23 cellular contexts compared by ENCODE assay signal in the genomic region with DNA sequence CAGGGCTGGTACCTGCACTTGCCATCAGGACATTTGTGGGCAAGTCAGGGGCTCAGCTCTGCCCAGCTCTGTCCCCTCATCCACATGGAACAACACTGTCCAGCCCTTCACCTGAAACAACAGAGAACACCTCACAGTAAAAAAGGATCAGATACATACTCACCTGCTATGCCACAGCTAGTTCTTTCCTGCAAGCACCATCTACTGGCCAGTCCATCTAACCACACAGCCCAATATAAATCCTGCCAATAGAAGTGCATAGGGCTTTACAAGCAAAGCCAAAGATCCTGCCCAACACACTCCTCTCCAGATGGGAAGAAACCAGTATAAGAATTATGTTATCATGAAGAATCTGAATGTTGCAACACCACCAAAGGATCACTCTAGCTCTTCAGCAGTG. TPM values are rescaled to one million over a fixed set of nuclear protein-coding genes. Genes with fewer than 3 reads are reported as not detected.
DNase-seq lines count a peak whose midpoint lies in the region; ATAC-seq and TF ChIP-seq lines count a peak whose summit lies in the region.
"Had no signal": no experiment of that assay in that cellular context is flagged by ENCODE, and none has a peak within 500 bp of the region (broad histone marks: within the 10 kb centered on the region; RNA-seq: fewer than 3 reads in every experiment).

No MANE protein-coding gene starts in this region.

- no TSS peak for BruUV-seq in MCF 10A (replicated peaks; lab: Mats Ljungman, UMichigan)
- BruUV-seq in mammary epithelial cell (replicated peaks; lab: Mats Ljungman, UMichigan): no TSS peak

- H3K4me3 Mint-ChIP-seq in MCF 10A (ENCODE audit: unreplicated experiment): no peak overlapping the region
- no peak overlapping the region for H3K4me3 Mint-ChIP-seq in HFFc6
- no peak overlapping the region for H3K4me3 Mint-ChIP-seq in natural killer cell treated with Interleukin-12 subunit alpha and Interleukin-12 subunit beta and Interleukin-15 and Interleukin-18, amount 100 ng/mL, for 72 hours
- H3K4me3 Mint-ChIP-seq: activated CD4-positive, alpha-beta T cell treated with anti-CD3 and anti-CD28 coated beads, Interleukin-2, amount 10 ng/mL, durations not matched to agents 24 days and 14 days; activated naive CD4-positive, alpha-beta T cell treated with anti-CD3 and anti-CD28 coated beads, Interleukin-2, amount 50 U/mL, for 24 hours had no signal

- H3K4me3 ChIP-seq in breast epithelium (no peak overlapping the region), mammary epithelial cell (replicated peaks in 1 of 3; ENCODE audit: insufficient read depth in 1 of 3, low read depth in 2 of 3, low read length in 3 of 3) (no peak overlapping the region), retinal pigment epithelial cell (ENCODE audit: low read length) (no peak overlapping the region)
- H3K4me3 ChIP-seq: dorsolateral prefrontal cortex, SJSA1, upper lobe of right lung had no signal

- H4K20me1 ChIP-seq in mammary epithelial cell (ENCODE audit: insufficient read depth, low read length): no peaks in the 10 kb centered on the region

- no peaks in the 10 kb centered on the region for H3K9me3 ChIP-seq in breast epithelium
- no peaks in the 10 kb centered on the region for H3K9me3 ChIP-seq in mammary epithelial cell (replicated peaks; ENCODE audit: insufficient read depth, low read length)
- H3K9me3 ChIP-seq: upper lobe of right lung had no signal

- no peak overlapping the region for H3K27ac ChIP-seq in breast epithelium
- no peak overlapping the region for H3K27ac ChIP-seq in mammary epithelial cell (ENCODE audit: insufficient read depth, low read depth, low read length)
- H3K27ac ChIP-seq: brain microvascular endothelial cell, dorsolateral prefrontal cortex, HL-60, SJSA1, upper lobe of right lung had no signal

- H3K36me3 Mint-ChIP-seq in MCF 10A (ENCODE audit: insufficient read depth, unreplicated experiment): no peaks in the 10 kb centered on the region
- no peaks in the 10 kb centered on the region for H3K36me3 Mint-ChIP-seq in HFFc6 (ENCODE audit: low read depth)
- peaks cover 9% of the 10 kb centered on the region for H3K36me3 Mint-ChIP-seq in natural killer cell treated with Interleukin-12 subunit alpha and Interleukin-12 subunit beta and Interleukin-15 and Interleukin-18, amount 100 ng/mL, for 72 hours
- H3K36me3 Mint-ChIP-seq: activated naive CD4-positive, alpha-beta T cell treated with anti-CD3 and anti-CD28 coated beads, Interleukin-2, amount 50 U/mL, for 24 hours had no signal

- no peaks in the 10 kb centered on the region for H3K27me3 Mint-ChIP-seq in MCF 10A (ENCODE audit: insufficient read depth, unreplicated experiment)
- H3K27me3 Mint-ChIP-seq in HFFc6 (ENCODE audit: insufficient read depth): no peaks in the 10 kb centered on the region
- H3K27me3 Mint-ChIP-seq in natural killer cell treated with Interleukin-12 subunit alpha and Interleukin-12 subunit beta and Interleukin-15 and Interleukin-18, amount 100 ng/mL, for 72 hours: no peaks in the 10 kb centered on the region
- H3K27me3 Mint-ChIP-seq: activated CD4-positive, alpha-beta T cell treated with anti-CD3 and anti-CD28 coated beads, Interleukin-2, amount 10 ng/mL, durations not matched to agents 24 days and 14 days; activated naive CD4-positive, alpha-beta T cell treated with anti-CD3 and anti-CD28 coated beads, Interleukin-2, amount 50 U/mL, for 24 hours had no signal

- no peaks in the 10 kb centered on the region for H3K4me1 ChIP-seq in breast epithelium
- H3K4me1 ChIP-seq in mammary epithelial cell (ENCODE audit: insufficient read depth, low read length): no peaks in the 10 kb centered on the region
- H3K4me1 ChIP-seq: SJSA1, upper lobe of right lung had no signal

- H3K27ac Mint-ChIP-seq in MCF 10A (ENCODE audit: low read depth, unreplicated experiment) (no peak overlapping the region), HFFc6 (no peak overlapping the region)
- no peak overlapping the region for H3K27ac Mint-ChIP-seq in natural killer cell treated with Interleukin-12 subunit alpha and Interleukin-12 subunit beta and Interleukin-15 and Interleukin-18, amount 100 ng/mL, for 72 hours
- H3K27ac Mint-ChIP-seq: activated CD4-positive, alpha-beta T cell treated with anti-CD3 and anti-CD28 coated beads, Interleukin-2, amount 10 ng/mL, durations not matched to agents 24 days and 14 days; activated naive CD4-positive, alpha-beta T cell treated with anti-CD3 and anti-CD28 coated beads, Interleukin-2, amount 50 U/mL, for 24 hours had no signal

- no peaks in the 10 kb centered on the region for H3K79me2 ChIP-seq in mammary epithelial cell (ENCODE audit: insufficient read depth, low read length)

- no peak for TF ChIP-seq POLR2A in breast epithelium (IDR thresholded peaks at IDR 0.05)

- dilution Hi-C loops in mammary epithelial cell (cut with HindIII; ENCODE audit: low sequenced_read_pairs): no loop called here

- TF ChIP-seq CTCF in MCF 10A (IDR thresholded peaks at IDR 0.05; ENCODE audit: unreplicated experiment) (no peak), breast epithelium (IDR thresholded peaks at IDR 0.05) (no peak), mammary epithelial cell (conservative IDR thresholded peaks at IDR 0.05 in 1 of 2, IDR thresholded peaks at IDR 0.05 in 1 of 2; ENCODE audit: extremely low read depth in 1 of 2, insufficient read depth in 1 of 2, low read depth in 1 of 2, low read length in 2 of 2) (peak in 1 of 2 donors; percentile 6), retinal pigment epithelial cell (conservative IDR thresholded peaks at IDR 0.05; ENCODE audit: low read depth, low read length) (peak; percentile 30), HFFc6 (IDR thresholded peaks at IDR 0.05) (no peak)

- H3K4me2 ChIP-seq in mammary epithelial cell (ENCODE audit: insufficient read depth, low read depth, low read length): no peak overlapping the region

- no peak overlapping the region for H2AFZ ChIP-seq in mammary epithelial cell (ENCODE audit: low read depth, low read length)

- no peak overlapping the region for H3K9ac ChIP-seq in mammary epithelial cell (ENCODE audit: insufficient read depth, low read length)

- peak; percentile 10 for DNase-seq in MCF 10A (ENCODE audit: unreplicated experiment)
- no peak for DNase-seq in breast epithelium (ENCODE audit: low spot score in 2 of 2)
- peak; percentile 2 for DNase-seq in NCI-H69 (lab: John Stamatoyannopoulos, UW)
- DNase-seq in mammary epithelial cell: peak; percentile 7
- DNase-seq in retinal pigment epithelial cell (ENCODE audit: low read depth): no peak
- no peak for DNase-seq in HFFc6
- DNase-seq in natural killer cell treated with Interleukin-12 subunit alpha and Interleukin-12 subunit beta and Interleukin-15 and Interleukin-18, amount 100 ng/mL, for 72 hours (ENCODE audit: low spot score): no peak
- DNase-seq in COLO829 (ENCODE audit: low spot score): no peak
- DNase-seq: activated CD4-positive, alpha-beta T cell treated with anti-CD3 and anti-CD28 coated beads, Interleukin-2, amount 10 ng/mL, durations not matched to agents 24 days and 14 days; activated T-cell treated with anti-CD3 and anti-CD28 coated beads for 4 hours; brain microvascular endothelial cell; dorsolateral prefrontal cortex; Kasumi-1; NCI-H1694 treated with DMSO at 0.1 percent for 48 hours; NCI-H774; stimulated activated CD4-positive, alpha-beta T cell treated with anti-CD3 and anti-CD28 coated beads, Interleukin-12 subunit alpha, Interleukin-12 subunit beta, amount 100 ng/mL, for 4 hours; stimulated activated naive CD8-positive, alpha-beta T cell treated with anti-CD3 and anti-CD28 coated beads, Interleukin-15, Interleukin-2, amounts not matched to agents 100 U/mL and 50 U/mL, for 24 hours; upper lobe of right lung had no signal

- H3K27me3 ChIP-seq in breast epithelium (no peaks in the 10 kb centered on the region), mammary epithelial cell (ENCODE audit: insufficient read depth, low read length) (no peaks in the 10 kb centered on the region)
- H3K27me3 ChIP-seq: brain microvascular endothelial cell, SJSA1, upper lobe of right lung had no signal

- POLR2A ChIA-PET in MCF 10A (lab: Yijun Ruan, JAX): no interaction called here

- intact Hi-C loops in MCF 10A (cut with micrococcal nuclease) (no loop called here), breast epithelium (cut with DNase I; ENCODE audit: low total_unique reads) (no loop called here), mammary epithelial cell (cut with micrococcal nuclease) (no loop called here)

- H3K36me3 ChIP-seq in breast epithelium: no peaks in the 10 kb centered on the region
- H3K36me3 ChIP-seq in mammary epithelial cell (ENCODE audit: insufficient read depth, low read length): no peaks in the 10 kb centered on the region
- H3K36me3 ChIP-seq: brain microvascular endothelial cell, SJSA1, upper lobe of right lung had no signal

- CTCF ChIA-PET in MCF 10A (lab: Yijun Ruan, JAX): no interaction called here
- CTCF ChIA-PET in mammary epithelial cell (lab: Charles Lee; ENCODE audit: low non-redundant PET): no interaction called here

- H3K9me3 Mint-ChIP-seq in MCF 10A (ENCODE audit: unreplicated experiment) (no peaks in the 10 kb centered on the region), HFFc6 (peaks cover 47% of the 10 kb centered on the region)
- peaks cover 34% of the 10 kb centered on the region for H3K9me3 Mint-ChIP-seq in natural killer cell treated with Interleukin-12 subunit alpha and Interleukin-12 subunit beta and Interleukin-15 and Interleukin-18, amount 100 ng/mL, for 72 hours

- H3K4me1 Mint-ChIP-seq in MCF 10A (ENCODE audit: insufficient read depth, unreplicated experiment) (no peaks in the 10 kb centered on the region), HFFc6 (ENCODE audit: low read depth) (no peaks in the 10 kb centered on the region)
- H3K4me1 Mint-ChIP-seq in natural killer cell treated with Interleukin-12 subunit alpha and Interleukin-12 subunit beta and Interleukin-15 and Interleukin-18, amount 100 ng/mL, for 72 hours (ENCODE audit: low read depth in 2 of 2): no peaks in the 10 kb centered on the region
- H3K4me1 Mint-ChIP-seq: activated CD4-positive, alpha-beta T cell treated with anti-CD3 and anti-CD28 coated beads, Interleukin-2, amount 10 ng/mL, durations not matched to agents 24 days and 14 days; activated naive CD4-positive, alpha-beta T cell treated with anti-CD3 and anti-CD28 coated beads, Interleukin-2, amount 50 U/mL, for 24 hours had no signal

- ATAC-seq in natural killer cell treated with Interleukin-12 subunit alpha and Interleukin-12 subunit beta and Interleukin-15 and Interleukin-18, amount 100 ng/mL, for 72 hours: no peak
- ATAC-seq: stimulated activated naive CD8-positive, alpha-beta T cell treated with anti-CD3 and anti-CD28 coated beads, Interleukin-15, Interleukin-2, amounts not matched to agents 100 U/mL and 50 U/mL, for 24 hours had no signal

- in situ Hi-C loops in mammary epithelial cell (cut with MboI; ENCODE audit: low sequenced_read_pairs in 2 of 2): no loop called here

RNA-seq across cellular contexts. Expression of gene GALNT13, which starts 52.2 kb away (rescaled TPM):
- total RNA-seq in MCF 10A (2022): 0.44 and 0.54 TPM in 2 replicates
- total RNA-seq in breast epithelium: 10 to 100 TPM in 1 of 3 donors, under 1 TPM in 2; 0.33 to 17.3 (median 0.44) TPM
- total RNA-seq in mammary epithelial cell: under 1 TPM in 1 of 2 donors, not detected in 1; 0.17 TPM
- not detected for polyA plus RNA-seq in mammary epithelial cell
- polyA minus RNA-seq in mammary epithelial cell: not detected
- not detected for total RNA-seq in HFFc6 (2021; fragmentation: NEBNext Ultra II Directional; extraction: Animal tissue kit (Norgen Biotek cat#: 25700))
- not detected for total RNA-seq in natural killer cell treated with Interleukin-12 subunit alpha and Interleukin-12 subunit beta and Interleukin-15 and Interleukin-18, amount 100 ng/mL, for 72 hours
- total RNA-seq: activated CD4-positive, alpha-beta T cell treated with anti-CD3 and anti-CD28 coated beads, Interleukin-2, amount 10 ng/mL, durations not matched to agents 24 days and 14 days; liver; SJSA1 had no signal
- polyA plus RNA-seq: AG04450, liver had no signal

Comparison
In these comparisons a context has a peak if more than half of its experiments do, and no peak if none do; other contexts are left out.
1. DNase-seq: peak in MCF 10A (single experiment), NCI-H69 (single experiment) and mammary epithelial cell (single experiment); none in breast epithelium (0 of 2), retinal pigment epithelial cell (single experiment), HFFc6 (single experiment), natural killer cell treated with Interleukin-12 subunit alpha and Interleukin-12 subunit beta and Interleukin-15 and Interleukin-18, amount 100 ng/mL, for 72 hours (single experiment) and COLO829 (single experiment).